Comparison of ENCODE assay signal across 11 cellular contexts in the genomic region with DNA sequence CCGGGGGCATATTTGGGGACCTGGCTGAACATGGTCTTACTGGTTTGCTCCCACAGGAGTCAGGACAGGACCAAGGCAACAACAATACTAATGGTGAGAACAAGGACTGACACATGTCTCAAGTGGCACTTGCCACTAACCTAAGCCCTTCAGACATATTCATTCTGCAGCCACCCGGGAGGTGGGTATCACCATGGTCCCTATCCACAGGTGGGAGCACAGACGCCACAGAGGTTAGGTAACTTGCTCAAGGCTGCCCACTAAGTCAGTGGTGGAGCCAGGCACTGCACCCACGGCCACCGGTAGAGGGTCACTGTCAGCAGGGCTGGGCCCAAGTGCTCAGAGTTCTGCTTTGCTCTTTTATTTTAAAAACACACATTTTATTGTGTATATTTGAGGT. TPM values are rescaled to one million over a fixed set of nuclear protein-coding genes. Genes with fewer than 3 reads are reported as not detected.
DNase-seq lines count a peak whose midpoint lies in the region; ATAC-seq and TF ChIP-seq lines count a peak whose summit lies in the region.
"Had no signal": no experiment of that assay in that cellular context is flagged by ENCODE, and none has a peak within 500 bp of the region (broad histone marks: within the 10 kb centered on the region; RNA-seq: fewer than 3 reads in every experiment).

No MANE protein-coding gene starts in this region.

- H3K4me3 Mint-ChIP-seq in Calu3 (ENCODE audit: low read depth, unreplicated experiment) (no peak overlapping the region), nephron (no peak overlapping the region)
- H3K4me3 Mint-ChIP-seq: IgD-negative memory B cell had no signal

- CTCF ChIA-PET in Calu3 (lab: Charles Lee): interaction anchor here (0.5 kb wide), 1 partner anchor 213 kb away, joined by 4 read pairs; no protein-coding TSS in a partner anchor

- H3K27me3 ChIP-seq in brain microvascular endothelial cell (replicated peaks): no peaks in the 10 kb centered on the region
- H3K27me3 ChIP-seq: colonic mucosa had no signal

- in situ Hi-C loops in brain microvascular endothelial cell (cut with HindIII; ENCODE audit: low pct_ligation_motif_present, low sequenced_read_pairs): no loop called here

- no peaks in the 10 kb centered on the region for H3K9me3 Mint-ChIP-seq in Calu3 (ENCODE audit: low read depth, unreplicated experiment)
- H3K9me3 Mint-ChIP-seq in nephron: no peaks in the 10 kb centered on the region

- intact Hi-C loops in Calu3 (cut with micrococcal nuclease; ENCODE audit: unreplicated experiment): no loop called here

- H3K27me3 Mint-ChIP-seq in Calu3 (ENCODE audit: unreplicated experiment) (peaks cover 5% of the 10 kb centered on the region), nephron (ENCODE audit: low read depth) (peaks cover 4% of the 10 kb centered on the region)

- no TSS peak for BruUV-seq in Calu3 (replicated peaks; lab: Mats Ljungman, UMichigan)

- no peaks in the 10 kb centered on the region for H3K36me3 ChIP-seq in brain microvascular endothelial cell (replicated peaks)
- H3K36me3 ChIP-seq: colonic mucosa had no signal

- H3K36me3 Mint-ChIP-seq in Calu3 (ENCODE audit: insufficient read depth, unreplicated experiment) (no peaks in the 10 kb centered on the region), nephron (ENCODE audit: low read depth) (no peaks in the 10 kb centered on the region)
- H3K36me3 Mint-ChIP-seq: IgD-negative memory B cell had no signal

- H3K4me1 Mint-ChIP-seq in Calu3 (ENCODE audit: low read depth, unreplicated experiment): no peaks in the 10 kb centered on the region
- H3K4me1 Mint-ChIP-seq in nephron: no peaks in the 10 kb centered on the region
- H3K4me1 Mint-ChIP-seq: IgD-negative memory B cell had no signal

- ATAC-seq in HG03135 (IDR thresholded peaks at IDR 0.05; ENCODE audit: unreplicated experiment): peak; percentile 63
- no peak for ATAC-seq in esophagus mucosa
- no peak for ATAC-seq in HG02852 (IDR thresholded peaks at IDR 0.05; ENCODE audit: unreplicated experiment)
- ATAC-seq in GM18867 (IDR thresholded peaks at IDR 0.05; ENCODE audit: unreplicated experiment): no peak

- H3K27ac ChIP-seq in brain microvascular endothelial cell: no peak overlapping the region
- H3K27ac ChIP-seq: colonic mucosa had no signal

- H3K4me3 ChIP-seq in brain microvascular endothelial cell (ENCODE audit: low read depth, low read length): no peak overlapping the region
- H3K4me3 ChIP-seq: colonic mucosa had no signal

- DNase-seq in Calu3 (peak; percentile 51), brain microvascular endothelial cell (no peak), NCI-H2029 (lab: John Stamatoyannopoulos, UW) (no peak)
- DNase-seq: colonic mucosa, T-helper 9 cell had no signal

- H3K27ac Mint-ChIP-seq in Calu3 (ENCODE audit: unreplicated experiment): no peak overlapping the region
- H3K27ac Mint-ChIP-seq in nephron: no peak overlapping the region
- H3K27ac Mint-ChIP-seq: IgD-negative memory B cell had no signal

- TF ChIP-seq CTCF in Calu3 (IDR thresholded peaks at IDR 0.05; ENCODE audit: unreplicated experiment) (peak; percentile 46), brain microvascular endothelial cell (IDR thresholded peaks at IDR 0.05; ENCODE audit: low read depth, low read length, missing control alignments) (peak; percentile 58), nephron (IDR thresholded peaks at IDR 0.05; ENCODE audit: unreplicated experiment in 3 of 3) (peak; percentile 27 to 41 (median 36))

RNA-seq across cellular contexts. Expression of a gene that starts 29.8 kb away (rescaled TPM):
- total RNA-seq in Calu3 (2022) (69.6 and 101 TPM in 2 replicates), esophagus mucosa (22.9 TPM)
